Comparison of ENCODE assay signal across 34 cellular contexts in genomic region chr3:94076055-94076454, GRCh38. TPM values are rescaled to one million over a fixed set of nuclear protein-coding genes. Genes with fewer than 3 reads are reported as not detected.
A peak's percentile ranks its signal among the peaks of the same experiment; 100 is the strongest.
DNase-seq lines count a peak whose midpoint lies in the region; ATAC-seq and TF ChIP-seq lines count a peak whose summit lies in the region.
"Had no signal": no experiment of that assay in that cellular context is flagged by ENCODE, and none has a peak within 500 bp of the region (broad histone marks: within the 10 kb centered on the region; RNA-seq: fewer than 3 reads in every experiment).

No MANE protein-coding gene starts in this region.

- no peak for ATAC-seq in HG02852 (IDR thresholded peaks at IDR 0.05; ENCODE audit: unreplicated experiment)
- no peak for ATAC-seq in natural killer cell treated with Interleukin-12 subunit alpha and Interleukin-12 subunit beta and Interleukin-15 and Interleukin-18, amount 100 ng/mL, for 72 hours
- ATAC-seq: body of pancreas; effector memory CD8-positive, alpha-beta T cell; GM23338 had no signal

- H3K4me1 ChIP-seq in adipocyte (ENCODE audit: control insufficient read depth, insufficient read depth, low read length) (peaks cover 5% of the 10 kb centered on the region), osteoblast (ENCODE audit: insufficient read depth, low read length) (peaks cover 4% of the 10 kb centered on the region)
- H3K4me1 ChIP-seq: body of pancreas, colonic mucosa had no signal

- H3K4me3 ChIP-seq in adipocyte (ENCODE audit: low read length) (no peak overlapping the region), osteoblast (ENCODE audit: insufficient read depth, low read length) (no peak overlapping the region)
- H3K4me3 ChIP-seq: body of pancreas, colonic mucosa, esophagus muscularis mucosa, GM23338, upper lobe of left lung had no signal

- no peak overlapping the region for H3K4me2 ChIP-seq in osteoblast (ENCODE audit: insufficient read depth, low read length)
- H3K4me2 ChIP-seq: GM23338, KMS-11 had no signal

- peaks cover 51 to 52% of the 10 kb centered on the region in 2 donors for H3K4me1 Mint-ChIP-seq in natural killer cell treated with Interleukin-12 subunit alpha and Interleukin-12 subunit beta and Interleukin-15 and Interleukin-18, amount 100 ng/mL, for 72 hours (ENCODE audit: low read depth in 2 of 2)
- H3K4me1 Mint-ChIP-seq: GM23338 had no signal

- no peak overlapping the region for H3K4me3 Mint-ChIP-seq in natural killer cell treated with Interleukin-12 subunit alpha and Interleukin-12 subunit beta and Interleukin-15 and Interleukin-18, amount 100 ng/mL, for 72 hours
- H3K4me3 Mint-ChIP-seq: activated CD4-positive, alpha-beta T cell treated with anti-CD3 and anti-CD28 coated beads, Interleukin-2, amount 10 ng/mL, durations not matched to agents 7 days and 5 days; activated naive CD4-positive, alpha-beta T cell treated with anti-CD3 and anti-CD28 coated beads, Interleukin-2, amount 50 U/mL, for 24 hours; activated T-helper 1 cell treated with anti-CD3 and anti-CD28 coated beads, Interleukin-12 subunit alpha, Interleukin-12 subunit beta, Interleukin-2, Interleukin-4 antibody, amounts not matched to agents 30 ng/mL and 10 ng/mL and 1 ng/mL, durations not matched to agents 14 hours and 24 hours and 36 hours; CD8-positive, alpha-beta memory T cell; effector memory CD8-positive, alpha-beta T cell; GM23338; T-helper 2 cell treated with Interferon-gamma antibody and Interleukin-4, amounts not matched to agents 5 μg/mL and 100 μg/mL, for 36 hours had no signal

- H3K27me3 Mint-ChIP-seq in natural killer cell treated with Interleukin-12 subunit alpha and Interleukin-12 subunit beta and Interleukin-15 and Interleukin-18, amount 100 ng/mL, for 72 hours: no peaks in the 10 kb centered on the region
- H3K27me3 Mint-ChIP-seq: activated CD4-positive, alpha-beta T cell treated with anti-CD3 and anti-CD28 coated beads, Interleukin-2, amount 10 ng/mL, durations not matched to agents 7 days and 5 days; activated naive CD4-positive, alpha-beta T cell treated with anti-CD3 and anti-CD28 coated beads, Interleukin-2, amount 50 U/mL, for 24 hours; CD8-positive, alpha-beta memory T cell; effector memory CD8-positive, alpha-beta T cell had no signal

- no peaks in the 10 kb centered on the region for H3K9me3 Mint-ChIP-seq in natural killer cell treated with Interleukin-12 subunit alpha and Interleukin-12 subunit beta and Interleukin-15 and Interleukin-18, amount 100 ng/mL, for 72 hours
- H3K9me3 Mint-ChIP-seq: activated CD4-positive, alpha-beta T cell treated with anti-CD3 and anti-CD28 coated beads, Interleukin-2, amount 10 ng/mL, durations not matched to agents 7 days and 5 days; activated naive CD4-positive, alpha-beta T cell treated with anti-CD3 and anti-CD28 coated beads, Interleukin-2, amount 50 U/mL, for 24 hours; activated T-helper 1 cell treated with anti-CD3 and anti-CD28 coated beads, Interleukin-12 subunit alpha, Interleukin-12 subunit beta, Interleukin-2, Interleukin-4 antibody, amounts not matched to agents 30 ng/mL and 10 ng/mL and 1 ng/mL, durations not matched to agents 14 hours and 24 hours and 36 hours; CD8-positive, alpha-beta memory T cell; effector memory CD8-positive, alpha-beta T cell; GM23338; T-helper 2 cell treated with Interferon-gamma antibody and Interleukin-4, amounts not matched to agents 5 μg/mL and 100 μg/mL, for 36 hours had no signal

- peaks cover 5% of the 10 kb centered on the region for H3K36me3 ChIP-seq in adipocyte (ENCODE audit: control insufficient read depth, insufficient read depth, low read length, severe bottlenecking)
- H3K36me3 ChIP-seq in osteoblast (ENCODE audit: insufficient read depth, low read length): no peaks in the 10 kb centered on the region
- H3K36me3 ChIP-seq: colonic mucosa, WERI-Rb-1 had no signal

- no peak overlapping the region for H3K27ac Mint-ChIP-seq in natural killer cell treated with Interleukin-12 subunit alpha and Interleukin-12 subunit beta and Interleukin-15 and Interleukin-18, amount 100 ng/mL, for 72 hours
- H3K27ac Mint-ChIP-seq: activated CD4-positive, alpha-beta T cell treated with anti-CD3 and anti-CD28 coated beads, Interleukin-2, amount 10 ng/mL, durations not matched to agents 7 days and 5 days; activated naive CD4-positive, alpha-beta T cell treated with anti-CD3 and anti-CD28 coated beads, Interleukin-2, amount 50 U/mL, for 24 hours; activated T-helper 1 cell treated with anti-CD3 and anti-CD28 coated beads, Interleukin-12 subunit alpha, Interleukin-12 subunit beta, Interleukin-2, Interleukin-4 antibody, amounts not matched to agents 30 ng/mL and 10 ng/mL and 1 ng/mL, durations not matched to agents 14 hours and 24 hours and 36 hours; CD8-positive, alpha-beta memory T cell; effector memory CD8-positive, alpha-beta T cell; GM23338; T-helper 2 cell treated with Interferon-gamma antibody and Interleukin-4, amounts not matched to agents 5 μg/mL and 100 μg/mL, for 36 hours had no signal

- no peaks in the 10 kb centered on the region for H3K27me3 ChIP-seq in adipocyte (replicated peaks; ENCODE audit: control insufficient read depth, insufficient read depth, low read length)
- no peaks in the 10 kb centered on the region for H3K27me3 ChIP-seq in osteoblast (ENCODE audit: insufficient read depth, low read length)
- H3K27me3 ChIP-seq: body of pancreas, colonic mucosa, esophagus muscularis mucosa, neutrophil, upper lobe of left lung had no signal

- no peak for TF ChIP-seq CTCF in osteoblast (IDR thresholded peaks at IDR 0.05; ENCODE audit: extremely low read depth, low read depth, low read length)

- peak; percentile 35 for DNase-seq in HCEC 1CT
- peak; percentile 4 for DNase-seq in adipocyte (ENCODE audit: low read depth)
- peak; percentile 18 for DNase-seq in fibroblast of peridontal ligament (ENCODE audit: extremely low read depth)
- DNase-seq in osteoblast (ENCODE audit: insufficient read length, low spot score, missing footprints): peak; percentile 8
- no peak for DNase-seq in caudate nucleus (lab: John Stamatoyannopoulos, UW)
- no peak for DNase-seq in superior temporal gyrus (ENCODE audit: extremely low spot score)
- DNase-seq in natural killer cell treated with Interleukin-12 subunit alpha and Interleukin-12 subunit beta and Interleukin-15 and Interleukin-18, amount 100 ng/mL, for 72 hours (ENCODE audit: low spot score): no peak
- DNase-seq: activated CD4-positive, alpha-beta T cell treated with anti-CD3 and anti-CD28 coated beads, Interleukin-2, amount 10 ng/mL, durations not matched to agents 7 days and 5 days; AML-193; body of pancreas; CD8-positive, alpha-beta memory T cell; colonic mucosa; DMS153; effector memory CD8-positive, alpha-beta T cell; GDM1; glutamatergic neuron; NCI-H187 treated with DMSO at 0.1 percent for 48 hours; NCI-H2227 treated with DMSO at 0.1 percent for 48 hours; NCI-H69; small intestine; stimulated activated CD4-positive, alpha-beta T cell treated with anti-CD3 and anti-CD28 coated beads, Interleukin-2, amount 100 ng/mL, for 24 hours; upper lobe of left lung; WERI-Rb-1 had no signal

- no peak overlapping the region for H2AFZ ChIP-seq in osteoblast (ENCODE audit: low read length)
- H2AFZ ChIP-seq: GM23338 had no signal

- H3K36me3 Mint-ChIP-seq in natural killer cell treated with Interleukin-12 subunit alpha and Interleukin-12 subunit beta and Interleukin-15 and Interleukin-18, amount 100 ng/mL, for 72 hours: peaks cover 42% of the 10 kb centered on the region

- no peak overlapping the region for H3K9ac ChIP-seq in adipocyte (ENCODE audit: low read length)
- H3K9ac ChIP-seq: KMS-11 had no signal

- peaks cover 11% of the 10 kb centered on the region for H3K79me2 ChIP-seq in osteoblast (ENCODE audit: insufficient read depth, low read length)

- H3K27ac ChIP-seq in osteoblast (ENCODE audit: low read depth, low read length): no peak overlapping the region
- H3K27ac ChIP-seq in caudate nucleus (ENCODE audit: low read depth, low read length): no peak overlapping the region
- H3K27ac ChIP-seq: body of pancreas, colonic mucosa, esophagus muscularis mucosa, KMS-11, neutrophil, RWPE1, upper lobe of left lung, WERI-Rb-1 had no signal

- H3K9me3 ChIP-seq in adipocyte (ENCODE audit: control insufficient read depth, low read length): no peaks in the 10 kb centered on the region
- no peaks in the 10 kb centered on the region for H3K9me3 ChIP-seq in osteoblast (ENCODE audit: low read depth, low read length)
- H3K9me3 ChIP-seq: body of pancreas, colonic mucosa, esophagus muscularis mucosa, neutrophil had no signal

- H4K20me1 ChIP-seq in osteoblast (ENCODE audit: insufficient read depth, low read length): no peaks in the 10 kb centered on the region

RNA-seq across cellular contexts. Expression of gene NSUN3, which starts 13.2 kb away (rescaled TPM):
- total RNA-seq in osteoblast: 13.4 and 15.9 TPM in 2 replicates
- 10 to 100 TPM; 20.4 to 22.3 TPM for total RNA-seq in natural killer cell treated with Interleukin-12 subunit alpha and Interleukin-12 subunit beta and Interleukin-15 and Interleukin-18, amount 100 ng/mL, for 72 hours

RNA-seq across cellular contexts. Expression of gene DHFR2, which starts 13.3 kb away (rescaled TPM):
- total RNA-seq in osteoblast: 3.5 and 4.7 TPM in 2 replicates
- total RNA-seq in natural killer cell treated with Interleukin-12 subunit alpha and Interleukin-12 subunit beta and Interleukin-15 and Interleukin-18, amount 100 ng/mL, for 72 hours: 1 to 10 TPM; 4.7 to 5.0 TPM

RNA-seq across cellular contexts. Expression of gene STX19, which starts 47.7 kb away (rescaled TPM):
- total RNA-seq in osteoblast: under 0.01 TPM in 1 of 2 replicates, not detected in the other
- not detected for total RNA-seq in natural killer cell treated with Interleukin-12 subunit alpha and Interleukin-12 subunit beta and Interleukin-15 and Interleukin-18, amount 100 ng/mL, for 72 hours
- total RNA-seq: activated CD4-positive, alpha-beta T cell treated with anti-CD3 and anti-CD28 coated beads, Interleukin-2, amount 10 ng/mL, durations not matched to agents 7 days and 5 days; activated T-helper 1 cell treated with anti-CD3 and anti-CD28 coated beads, Interleukin-12 subunit alpha, Interleukin-12 subunit beta, Interleukin-2, Interleukin-4 antibody, amounts not matched to agents 30 ng/mL and 10 ng/mL and 1 ng/mL, durations not matched to agents 14 hours and 24 hours and 36 hours; CD8-positive, alpha-beta memory T cell; esophagus muscularis mucosa; GM23338; lung microvascular endothelial cell; subcutaneous adipose tissue had no signal

Comparison
In these comparisons a context has a peak if more than half of its experiments do, and no peak if none do; other contexts are left out.
1. DNase-seq: peak in HCEC 1CT (single experiment), adipocyte (single experiment), fibroblast of peridontal ligament (single experiment) and osteoblast (single experiment); none in caudate nucleus (0 of 61), superior temporal gyrus (single experiment) and natural killer cell treated with Interleukin-12 subunit alpha and Interleukin-12 subunit beta and Interleukin-15 and Interleukin-18, amount 100 ng/mL, for 72 hours (single experiment).